In genomic region chr3:149085828-149086231, GRCh38 we compare ENCODE assay signal across 8 cellular contexts. TPM values are rescaled to one million over a fixed set of nuclear protein-coding genes. Genes with fewer than 3 reads are reported as not detected.
DNase-seq lines count a peak whose midpoint lies in the region; ATAC-seq and TF ChIP-seq lines count a peak whose summit lies in the region.

No MANE protein-coding gene starts in this region.

- H3K36me3 ChIP-seq in lower lobe of right lung (no peaks in the 10 kb centered on the region), thoracic aorta (no peaks in the 10 kb centered on the region)

- H3K27me3 ChIP-seq in dorsolateral prefrontal cortex (no peaks in the 10 kb centered on the region), lower lobe of right lung (ENCODE audit: low read depth) (no peaks in the 10 kb centered on the region), thoracic aorta (replicated peaks; ENCODE audit: insufficient read depth) (no peaks in the 10 kb centered on the region)

- no peak for TF ChIP-seq CTCF in RWPE1 (conservative IDR thresholded peaks at IDR 0.05; ENCODE audit: low read depth)
- TF ChIP-seq CTCF in dorsolateral prefrontal cortex (IDR thresholded peaks at IDR 0.05 in 54 of 56, conservative IDR thresholded peaks at IDR 0.05 in 2 of 56; ENCODE audit: low read depth in 1 of 56, partially characterized antibody in 56 of 56), result peak in 2 of 56 donors; percentile 2 to 3
- no peak for TF ChIP-seq CTCF in lower lobe of right lung (IDR thresholded peaks at IDR 0.05)
- TF ChIP-seq CTCF in thoracic aorta (IDR thresholded peaks at IDR 0.05), result no peak

- peak overlapping the region; percentile 78 for H3K27ac ChIP-seq in RWPE1
- peak overlapping the region in 54 of 59 donors; percentile 0 to 91 (median 79) for H3K27ac ChIP-seq in dorsolateral prefrontal cortex
- peak overlapping the region; percentile 59 for H3K27ac ChIP-seq in lower lobe of right lung
- H3K27ac ChIP-seq in thoracic aorta, result peak overlapping the region; percentile 55 to 73

- H3K4me3 ChIP-seq in dorsolateral prefrontal cortex (peak overlapping the region; percentile 45 to 97 (median 85)), lower lobe of right lung (peak overlapping the region; percentile 69), thoracic aorta (peak overlapping the region; percentile 91)

- H3K4me1 ChIP-seq in lower lobe of right lung (peaks cover 10% of the 10 kb centered on the region), thoracic aorta (ENCODE audit: control insufficient read depth in 1 of 2, low read depth in 2 of 2) (peaks cover 21 to 32% of the 10 kb centered on the region in 2 donors)

- POLR2A ChIA-PET in RWPE1 (lab: Yijun Ruan, JAX; ENCODE audit: low non-redundant PET), result no interaction called here

- peak; percentile 49 for DNase-seq in DMS114 treated with DMSO at 0.1 percent for 48 hours (lab: John Stamatoyannopoulos, UW; ENCODE audit: unreplicated experiment)
- no peak for DNase-seq in RWPE1 (ENCODE audit: low spot score)
- DNase-seq in dorsolateral prefrontal cortex, result peak in 2 of 10 donors; percentile 26 to 43
- no peak for DNase-seq in lower lobe of right lung
- DNase-seq in thoracic aorta (ENCODE audit: low spot score), result no peak
- no peak for DNase-seq in NCI-H748 (lab: John Stamatoyannopoulos, UW; ENCODE audit: unreplicated experiment)

- ATAC-seq in GM19328 (IDR thresholded peaks at IDR 0.05; ENCODE audit: unreplicated experiment) (peak; percentile 32), HG03342 (IDR thresholded peaks at IDR 0.05; ENCODE audit: unreplicated experiment) (peak; percentile 27), lower lobe of right lung (peak; percentile 52 to 60), thoracic aorta (ENCODE audit: insufficient number of reproducible peaks, low FRiP score, low read depth) (no peak)

- H3K9me3 ChIP-seq in lower lobe of right lung (no peaks in the 10 kb centered on the region), thoracic aorta (no peaks in the 10 kb centered on the region)

- intact Hi-C loops in dorsolateral prefrontal cortex (cut with DNase I) (loop anchor here (1.0 to 10.0 kb wide), 4 partner anchors 43 to 131 kb away; partner anchors contain the start of genes GYG1 (in 2 of the 2) and HPS3 (in 1 of the 2)), lower lobe of right lung (cut with DNase I) (no loop called here)

- CTCF ChIA-PET in RWPE1 (lab: Yijun Ruan, JAX), result no interaction called here

RNA-seq across cellular contexts. Expression of gene HLTF, which starts 0.5 kb away (rescaled TPM):
- total RNA-seq in dorsolateral prefrontal cortex (10 to 100 TPM; 29.5 to 74.9 (median 50.5) TPM), lower lobe of right lung (18.5 TPM), thoracic aorta (10 to 100 TPM; 27.5 to 33.6 TPM)

RNA-seq across cellular contexts. Expression of gene HPS3, which starts 43.6 kb away (rescaled TPM):
- total RNA-seq in dorsolateral prefrontal cortex, result 10 to 100 TPM; 12.3 to 28.4 (median 19.4) TPM
- 25.1 TPM for total RNA-seq in lower lobe of right lung
- total RNA-seq in thoracic aorta, result 10 to 100 TPM; 21.3 to 22.9 TPM
